Comparison of ENCODE assay signal across 8 cellular contexts in the genomic region with DNA sequence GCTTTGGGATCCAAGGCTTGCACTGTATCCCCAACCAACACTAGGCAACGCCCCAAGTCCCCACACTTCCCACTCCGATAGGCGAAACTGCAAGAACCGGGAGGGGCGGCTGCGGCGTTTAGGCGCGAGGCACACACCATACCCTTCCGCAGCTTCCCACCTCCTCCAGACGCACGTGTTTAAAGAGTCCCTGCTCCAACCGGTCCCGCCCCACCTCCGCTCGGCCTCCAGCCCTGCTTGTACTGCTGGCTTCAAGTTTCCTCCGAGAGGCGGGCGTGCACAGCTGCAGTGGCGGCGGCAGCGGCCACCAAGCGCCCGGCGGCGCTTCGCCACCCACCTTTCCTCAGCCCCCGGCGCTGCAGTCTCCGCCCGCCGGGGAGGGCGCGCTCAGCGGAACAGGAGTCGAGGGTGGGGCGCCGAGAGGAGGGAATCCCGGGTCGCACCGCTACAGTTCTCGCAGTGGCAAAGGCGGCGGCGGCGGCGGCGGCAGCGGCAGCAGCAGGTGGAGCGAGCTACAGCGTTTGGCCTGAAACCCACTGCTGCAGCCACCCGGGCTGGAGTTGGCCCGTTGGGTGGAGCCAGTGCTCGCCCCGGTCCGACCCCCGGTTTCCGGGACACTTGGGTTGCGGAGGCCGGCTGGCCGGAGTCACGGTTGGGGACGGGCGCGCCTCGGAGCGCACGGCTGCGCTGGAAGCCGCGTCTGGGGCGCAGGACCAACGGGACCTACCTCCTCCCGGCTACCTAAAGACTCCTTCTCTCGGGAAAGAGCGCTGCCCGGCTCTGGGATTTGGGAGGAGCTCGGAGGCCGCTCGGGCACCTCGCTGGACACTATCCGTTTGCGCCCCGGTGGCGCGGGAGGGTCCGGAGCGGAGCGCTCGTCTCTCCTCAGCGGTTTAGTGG. TPM values are rescaled to one million over a fixed set of nuclear protein-coding genes. Genes with fewer than 3 reads are reported as not detected.
DNase-seq lines count a peak whose midpoint lies in the region; ATAC-seq and TF ChIP-seq lines count a peak whose summit lies in the region.

CNIH3 (plus strand) TSS at position 457 of the 900 bp plus-strand sequence. CDS start 858 bp downstream, outside the sequence.

- POLR2A ChIA-PET in naive thymus-derived CD4-positive, alpha-beta T cell (lab: Charles Lee): interaction anchor here (0.7 kb wide), 1 partner anchor 19 kb away, joined by 3 read pairs; no protein-coding TSS in a partner anchor

- H3K36me3 ChIP-seq in MG63 (no peaks in the 10 kb centered on the region), duodenal mucosa (ENCODE audit: control insufficient read depth in 1 of 2, insufficient read depth in 2 of 2, low read length in 2 of 2) (no peaks in the 10 kb centered on the region), uterus (no peaks in the 10 kb centered on the region)
- H3K36me3 ChIP-seq in naive thymus-derived CD4-positive, alpha-beta T cell (ENCODE audit: control insufficient read depth in 2 of 3, insufficient read depth in 3 of 3, low read length in 3 of 3): no peaks in the 10 kb centered on the region

- no peak for TF ChIP-seq POLR2A in uterus (IDR thresholded peaks at IDR 0.05)

- no peak for TF ChIP-seq CTCF in uterus (IDR thresholded peaks at IDR 0.05)

- H3K4me1 Mint-ChIP-seq in naive thymus-derived CD4-positive, alpha-beta T cell: peaks cover 10 to 34% (median 26%) of the 10 kb centered on the region in 7 donors

- H3K4me3 ChIP-seq in MG63: peak within 1 kb of the TSS; percentile 50
- peak within 1 kb of the TSS; percentile 20 to 48 for H3K4me3 ChIP-seq in duodenal mucosa (ENCODE audit: low read depth in 1 of 2, low read length in 2 of 2)
- H3K4me3 ChIP-seq in naive thymus-derived CD4-positive, alpha-beta T cell (ENCODE audit: low read length): peak within 1 kb of the TSS; percentile 44
- H3K4me3 ChIP-seq in uterus: peak within 1 kb of the TSS; percentile 7 to 27

- H3K9me3 ChIP-seq in MG63: no peaks in the 10 kb centered on the region
- H3K9me3 ChIP-seq in duodenal mucosa (ENCODE audit: control insufficient read depth in 1 of 2, low read length in 2 of 2): no peaks in the 10 kb centered on the region
- no peaks in the 10 kb centered on the region for H3K9me3 ChIP-seq in naive thymus-derived CD4-positive, alpha-beta T cell (ENCODE audit: control insufficient read depth in 2 of 3, low read length in 3 of 3)
- H3K9me3 ChIP-seq in uterus: no peaks in the 10 kb centered on the region

- DNase-seq in DMS79 (lab: John Stamatoyannopoulos, UW): peak; percentile 36
- DNase-seq in MG63: peak; percentile 74
- peak; percentile 16 for DNase-seq in T-helper 22 cell (ENCODE audit: low read depth)
- peak in 1 of 9 donors; percentile 42 for DNase-seq in naive thymus-derived CD4-positive, alpha-beta T cell
- DNase-seq in uterus: no peak
- no peak for DNase-seq in activated gamma-delta T cell treated with Interleukin-2 at 50 U/mL for 16 hours

- ATAC-seq in naive thymus-derived CD4-positive, alpha-beta T cell: peak; percentile 55
- no peak for ATAC-seq in HG02759 (IDR thresholded peaks at IDR 0.05; ENCODE audit: unreplicated experiment)

- H3K4me1 ChIP-seq in duodenal mucosa (ENCODE audit: control insufficient read depth in 1 of 2, insufficient read depth in 2 of 2, low read length in 2 of 2): peaks cover 0 to 13% of the 10 kb centered on the region in 2 donors
- H3K4me1 ChIP-seq in naive thymus-derived CD4-positive, alpha-beta T cell (ENCODE audit: control insufficient read depth in 2 of 2, insufficient read depth in 2 of 2, low read length in 2 of 2): peaks cover 10 to 17% of the 10 kb centered on the region in 2 donors
- H3K4me1 ChIP-seq in uterus: peaks cover 0 to 17% of the 10 kb centered on the region in 2 donors

- H3K9ac ChIP-seq in duodenal mucosa (ENCODE audit: low read depth in 1 of 2, low read length in 2 of 2): no peak within 1 kb of the TSS

- peaks cover 0 to 2% (median 0%) of the 10 kb centered on the region in 5 donors for H3K36me3 Mint-ChIP-seq in naive thymus-derived CD4-positive, alpha-beta T cell

- peak within 1 kb of the TSS in 3 of 9 donors; percentile 16 to 77 (median 46) for H3K27ac Mint-ChIP-seq in naive thymus-derived CD4-positive, alpha-beta T cell

- H3K27me3 ChIP-seq in MG63 (peaks cover 46% of the 10 kb centered on the region), duodenal mucosa (ENCODE audit: control insufficient read depth in 1 of 2, insufficient read depth in 2 of 2, low read length in 2 of 2) (peaks cover 38 to 50% of the 10 kb centered on the region in 2 donors), uterus (peaks cover 0 to 5% of the 10 kb centered on the region in 2 donors)
- peaks cover 17 to 22% of the 10 kb centered on the region in 2 donors for H3K27me3 ChIP-seq in naive thymus-derived CD4-positive, alpha-beta T cell (ENCODE audit: control insufficient read depth in 2 of 2, insufficient read depth in 2 of 2, low read length in 2 of 2)

- CTCF ChIA-PET in naive thymus-derived CD4-positive, alpha-beta T cell (lab: Charles Lee): no interaction called here

- peaks cover 48 to 84% (median 50%) of the 10 kb centered on the region in 5 donors for H3K27me3 Mint-ChIP-seq in naive thymus-derived CD4-positive, alpha-beta T cell

- H3K4me3 Mint-ChIP-seq in naive thymus-derived CD4-positive, alpha-beta T cell: peak within 1 kb of the TSS; percentile 60 to 85 (median 69)

- peaks cover 0 to 7% (median 0%) of the 10 kb centered on the region in 11 donors for H3K9me3 Mint-ChIP-seq in naive thymus-derived CD4-positive, alpha-beta T cell

- intact Hi-C loops in naive thymus-derived CD4-positive, alpha-beta T cell (cut with micrococcal nuclease): loop anchor here in 1 of 2 donors (1.0 to 5.0 kb wide), 2 partner anchors 8 to 104 kb away; no protein-coding TSS in a partner anchor
- intact Hi-C loops in uterus (cut with DNase I; ENCODE audit: low total_unique reads): no loop called here

- H3K27ac ChIP-seq in duodenal mucosa (ENCODE audit: low read depth, low read length): no peak within 1 kb of the TSS
- H3K27ac ChIP-seq in naive thymus-derived CD4-positive, alpha-beta T cell (ENCODE audit: low read depth, low read length): no peak within 1 kb of the TSS
- no peak within 1 kb of the TSS for H3K27ac ChIP-seq in uterus

RNA-seq across cellular contexts. Expression of gene CNIH3, which starts in this region (rescaled TPM):
- total RNA-seq in MG63 (2014; rRNA removed; shearing (Covaris generic); ENCODE audit: low replicate concordance): 0.10 and 1.6 TPM in 2 replicates
- 1 to 10 TPM; 1.0 to 4.2 (median 2.2) TPM for total RNA-seq in naive thymus-derived CD4-positive, alpha-beta T cell
- polyA plus RNA-seq in naive thymus-derived CD4-positive, alpha-beta T cell: 1 to 10 TPM; 1.2 TPM
- total RNA-seq in uterus: 1 to 10 TPM in 2 of 4 donors, not detected in 2; 6.2 to 6.3 TPM

Comparison
In these comparisons a context has a peak if more than half of its experiments do, and no peak if none do; other contexts are left out.
1. DNase-seq: peak in DMS79 (single experiment), MG63 (single experiment) and T-helper 22 cell (single experiment); none in uterus (0 of 2) and activated gamma-delta T cell treated with Interleukin-2 at 50 U/mL for 16 hours (single experiment).
2. Peak in every context shown above with its lines, with median percentiles within 50 percentile points of each other: H3K4me3 ChIP-seq.